ENCODE assay signal across 8 cellular contexts in the genomic region with DNA sequence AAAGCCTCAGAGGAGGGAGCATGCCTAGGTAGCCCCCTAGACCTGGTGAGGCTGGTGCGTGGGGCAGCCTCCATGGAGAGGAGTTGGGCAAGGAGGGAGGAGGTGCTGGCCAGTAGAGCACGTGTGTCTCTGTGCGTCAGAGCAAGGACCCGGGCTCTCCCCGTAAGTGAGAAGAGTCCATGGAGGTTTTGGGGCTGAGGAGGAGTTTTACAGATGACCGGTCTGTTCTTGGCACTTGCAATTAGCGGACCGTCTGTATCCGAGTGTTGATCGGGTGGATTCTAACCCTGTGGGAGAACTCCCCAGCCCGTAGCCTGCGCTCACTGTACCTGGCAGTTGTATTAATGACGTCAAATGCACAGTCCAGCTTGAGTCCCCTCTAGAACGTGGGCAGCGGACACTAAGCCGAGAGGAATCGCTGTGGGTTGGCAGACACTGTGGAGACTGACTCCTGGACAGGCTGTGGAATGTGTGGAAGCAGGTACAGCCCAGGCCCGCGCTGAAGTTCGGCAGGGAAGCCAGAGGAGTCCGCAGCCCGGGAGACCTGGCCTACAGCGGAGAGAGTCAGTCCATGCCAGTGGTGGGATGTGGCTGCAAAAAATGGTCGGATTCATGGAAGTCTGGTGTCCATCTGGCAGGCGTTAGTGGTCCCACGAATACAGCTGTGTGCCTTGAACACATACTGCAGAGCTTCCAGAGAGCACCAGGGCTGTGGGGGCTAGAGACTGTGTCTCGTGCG. TPM values are rescaled to one million over a fixed set of nuclear protein-coding genes. Genes with fewer than 3 reads are reported as not detected.
DNase-seq lines count a peak whose midpoint lies in the region; ATAC-seq, FAIRE-seq and TF ChIP-seq lines count a peak whose summit lies in the region.
"Not testable (repeated sequence)": the region's sequence is repeated elsewhere in the genome, so short reads cannot be mapped to it uniquely, and the experiment has no call there.

No MANE protein-coding gene starts in this region.

- FAIRE-seq in HepG2 (lab: Jason Lieb, UNC) = not testable (repeated sequence)

- not testable (repeated sequence) for TF ChIP-seq CTCF in GM23338 (conservative IDR thresholded peaks at IDR 0.05; ENCODE audit: low read depth in 2 of 2); VCaP (conservative IDR thresholded peaks at IDR 0.05); heart right ventricle (IDR thresholded peaks at IDR 0.05); HepG2 (CRISPR knock-in tag; IDR thresholded peaks at IDR 0.05); neural progenitor cell (IDR thresholded peaks at IDR 0.05); psoas muscle (IDR thresholded peaks at IDR 0.05); type B pancreatic cell (conservative IDR thresholded peaks at IDR 0.05)

- H3F3A ChIP-seq in GM23338 (replicated peaks; ENCODE audit: low read depth); neural progenitor cell (ENCODE audit: low read depth): not testable (repeated sequence)

- H3K4me3 Mint-ChIP-seq in GM23338, neural progenitor cell, type B pancreatic cell: not testable (repeated sequence)

- WGBS in heart right ventricle, 2 donors = 80 to 83% methylated on average over 19 to 20 of the region's 28 CpGs
- 96% methylated on average over 15 of the region's 28 CpGs for WGBS in HepG2 (ENCODE audit: low lambda C conversion rate)
- WGBS in psoas muscle, 3 donors = 81 to 86% (median 83%) methylated on average over 15 to 20 of the region's 28 CpGs

- H3K4me3 ChIP-seq in GM23338; heart right ventricle; HepG2 (replicated peaks in 1 of 3; ENCODE audit: insufficient read depth in 1 of 3, low read depth in 2 of 3, low read length in 3 of 3); neural progenitor cell; psoas muscle: not testable (repeated sequence)

- H3K9me3 Mint-ChIP-seq in GM23338, neural progenitor cell, type B pancreatic cell: not testable (repeated sequence)

- H3K9ac ChIP-seq in HepG2 (ENCODE audit: insufficient read depth, low read depth, low read length); neural progenitor cell: not testable (repeated sequence)

- peak; percentile 28; the same call in 2 of the 3 replicates for ATAC-seq in GM23338
- ATAC-seq in esophagus mucosa = peak; percentile 24
- ATAC-seq in heart right ventricle = peak; percentile 34 to 70 (median 51)
- ATAC-seq in HepG2 = peak; percentile 23; the same call in 1 of the 3 replicates
- peak in 3 of 4 donors; percentile 29 to 45 (median 35) for ATAC-seq in psoas muscle

- not testable (repeated sequence) for H3K4me2 ChIP-seq in GM23338; HepG2 (ENCODE audit: low read depth, low read length); neural progenitor cell

- DNase-seq in GM23338 (ENCODE audit: low spot score); heart right ventricle; HepG2 (ENCODE audit: low spot score); neural progenitor cell (ENCODE audit: low spot score); psoas muscle; type B pancreatic cell (ENCODE audit: extremely low spot score, unreplicated experiment): not testable (repeated sequence)

- TF ChIP-seq EP300 in HepG2 (IDR thresholded peaks at IDR 0.05; ENCODE audit: low read depth in 2 of 2, low read length in 2 of 2); HepG2 (CRISPR knock-in tag; IDR thresholded peaks at IDR 0.05; ENCODE audit: borderline replicate concordance): not testable (repeated sequence)

- CTCF ChIA-PET in HepG2 (lab: Yijun Ruan, JAX; ENCODE audit: low intra/inter-chr PET ratio, low total read pairs) = not testable (repeated sequence)

- TF ChIP-seq RAD21 in HepG2 (CRISPR knock-in tag; IDR thresholded peaks at IDR 0.05) = not testable (repeated sequence)

- not testable (repeated sequence) for H3K27ac Mint-ChIP-seq in GM23338
- H3K27ac Mint-ChIP-seq in neural progenitor cell = peak overlapping the region; percentile 86
- peak overlapping the region; percentile 29 for H3K27ac Mint-ChIP-seq in type B pancreatic cell

- not testable (repeated sequence) for H3K36me3 Mint-ChIP-seq in GM23338 (ENCODE audit: low read depth); neural progenitor cell
- H3K36me3 Mint-ChIP-seq in type B pancreatic cell = peaks cover 16% of the 10 kb centered on the region

- H3K9me3 ChIP-seq in heart right ventricle; HepG2 (ENCODE audit: low read length); neural progenitor cell (ENCODE audit: low read depth); psoas muscle: not testable (repeated sequence)

- H3K27me3 ChIP-seq in GM23338 (ENCODE audit: insufficient read depth); heart right ventricle; HepG2 (ENCODE audit: control insufficient read depth in 1 of 2, insufficient read depth in 2 of 2, low read length in 2 of 2); neural progenitor cell; psoas muscle (ENCODE audit: insufficient read depth in 3 of 3, low read length in 2 of 3): not testable (repeated sequence)

- not testable (repeated sequence) for H3K36me3 ChIP-seq in GM23338 (ENCODE audit: insufficient read depth); heart right ventricle; HepG2 (replicated peaks in 1 of 2; ENCODE audit: control insufficient read depth in 1 of 2, insufficient read depth in 2 of 2, low read length in 2 of 2); neural progenitor cell; psoas muscle (ENCODE audit: insufficient read depth in 1 of 2, low read depth in 1 of 2)

- BruUV-seq in HepG2 (replicated peaks; lab: Mats Ljungman, UMichigan) = not testable (repeated sequence)

- H3K9me2 ChIP-seq in GM23338 (ENCODE audit: insufficient read depth) = not testable (repeated sequence)

- peaks cover 13% of the 10 kb centered on the region for H3K4me1 Mint-ChIP-seq in GM23338
- H3K4me1 Mint-ChIP-seq in neural progenitor cell = not testable (repeated sequence)
- H3K4me1 Mint-ChIP-seq in type B pancreatic cell (ENCODE audit: unreplicated experiment) = peaks cover 12% of the 10 kb centered on the region

- in situ Hi-C loops in HepG2 (cut with HindIII; ENCODE audit: extremely low pct_ligation_motif_present, low pct_unique_long_range_greater_than_20kb) = not testable (repeated sequence)

- POLR2A ChIA-PET in HepG2 (lab: Yijun Ruan, JAX) = interaction anchor here (0.6 kb wide), 1 partner anchor 66 kb away, joined by 3 read pairs; no protein-coding TSS in a partner anchor

- H3K79me2 ChIP-seq in GM23338 (replicated peaks; ENCODE audit: insufficient read depth) (peaks cover 64% of the 10 kb centered on the region), HepG2 (ENCODE audit: insufficient read depth, low read length) (peaks cover 15% of the 10 kb centered on the region), neural progenitor cell (ENCODE audit: low read depth) (peaks cover 37% of the 10 kb centered on the region)

- H3K27ac ChIP-seq in GM23338 (ENCODE audit: low read depth); HepG2 (ENCODE audit: extremely low read length, insufficient read depth, low read length); neural progenitor cell; psoas muscle: not testable (repeated sequence)
- peak overlapping the region; percentile 69; the same call in 1 of the 2 replicates for H3K27ac ChIP-seq in VCaP
- H3K27ac ChIP-seq in heart right ventricle = peak overlapping the region in 6 of 10 donors; percentile 14 to 65 (median 42)

- not testable (repeated sequence) for H2AFZ ChIP-seq in GM23338; HepG2 (ENCODE audit: low read length); neural progenitor cell (replicated peaks)

- H3K27me3 Mint-ChIP-seq in GM23338 (ENCODE audit: insufficient read depth, low read depth, poor library complexity); neural progenitor cell (ENCODE audit: insufficient read depth, low read depth); type B pancreatic cell: not testable (repeated sequence)

- intact Hi-C loops in heart right ventricle (cut with DNase I); HepG2 (cut with micrococcal nuclease; ENCODE audit: unreplicated experiment); psoas muscle (cut with DNase I): not testable (repeated sequence)

- H4K20me1 ChIP-seq in GM23338 (replicated peaks; ENCODE audit: insufficient read depth) = peaks cover 13% of the 10 kb centered on the region
- not testable (repeated sequence) for H4K20me1 ChIP-seq in HepG2 (ENCODE audit: insufficient read depth, low read length); neural progenitor cell (ENCODE audit: low read depth)

- not testable (repeated sequence) for TF ChIP-seq POLR2A in HepG2 (IDR thresholded peaks at IDR 0.05; ENCODE audit: insufficient read depth in 1 of 2, low read depth in 2 of 2, low read length in 2 of 2)

- not testable (repeated sequence) for H3K4me1 ChIP-seq in GM23338 (ENCODE audit: insufficient read depth); HepG2 (ENCODE audit: insufficient read depth, low read length); neural progenitor cell; psoas muscle
- peaks cover 4 to 63% (median 22%) of the 10 kb centered on the region in 9 donors for H3K4me1 ChIP-seq in heart right ventricle

RNA-seq across cellular contexts. Expression of gene ST3GAL4, which starts 19.2 kb away (rescaled TPM):
- 16.6 and 28.0 TPM in 2 replicates for total RNA-seq in GM23338 (2014; rRNA removed; shearing (Covaris generic))
- polyA plus RNA-seq in GM23338 (2016; fragmentation: Nextera tagmentation; extraction: Ambion mirVana) (10.1 and 10.8 TPM in 2 replicates), heart right ventricle (10 to 100 TPM; 96.2 to 98.2 TPM), HepG2 (2011; rRNA removed) (9.1 and 12.5 TPM in 2 replicates), psoas muscle (1 to 10 TPM; 3.5 to 4.7 (median 3.6) TPM)
- total RNA-seq in esophagus mucosa (54.2 TPM), heart right ventricle (10 to 100 TPM; 24.8 to 51.0 (median 43.4) TPM), HepG2 (2016; rRNA removed; fragmentation: Illumina TruSeq; extraction: Trizol) (7.4 and 13.3 TPM in 2 replicates), neural progenitor cell (ENCODE audit: low replicate concordance) (13.0 and 17.9 TPM in 2 replicates), psoas muscle (1 to 10 TPM; 4.1 to 9.3 (median 6.3) TPM), type B pancreatic cell (ENCODE audit: low replicate concordance) (18.6 and 19.1 TPM in 2 replicates)
- total RNA-seq in HepG2 (2016; cell fraction: cytosol; rRNA removed; fragmentation: Illumina TruSeq; extraction: Trizol; ENCODE audit: low read depth) = 26.0 and 28.4 TPM in 2 replicates
- 6.5 and 14.0 TPM in 2 replicates for total RNA-seq in HepG2 (2016; cell fraction: insoluble cytoplasmic fraction; rRNA removed; fragmentation: Illumina TruSeq; extraction: Trizol)
- total RNA-seq in HepG2 (2016; cell fraction: membrane; rRNA removed; fragmentation: Illumina TruSeq; extraction: Trizol) = 29.9 and 31.6 TPM in 2 replicates
- total RNA-seq in HepG2 (2016; cell fraction: nucleus; rRNA removed; fragmentation: Illumina TruSeq; extraction: Trizol) = 10.2 and 12.2 TPM in 2 replicates
- 8.8 and 9.2 TPM in 2 replicates for polyA plus RNA-seq in HepG2 (2011; cell fraction: cytosol; rRNA removed)
- 15.0 and 15.5 TPM in 2 replicates for polyA plus RNA-seq in HepG2 (2011; cell fraction: nucleus; rRNA removed)
- 7.8 and 8.2 TPM in 2 replicates for polyA plus RNA-seq in HepG2 (2012)
- 22.6 and 26.2 TPM in 2 replicates for polyA plus RNA-seq in HepG2 (2016; cell fraction: cytosol; fragmentation: Illumina TruSeq; extraction: Trizol; ENCODE audit: low read depth)
- polyA plus RNA-seq in HepG2 (2016; cell fraction: insoluble cytoplasmic fraction; fragmentation: Illumina TruSeq; extraction: Trizol; ENCODE audit: low read depth) = 7.6 and 9.2 TPM in 2 replicates
- polyA plus RNA-seq in HepG2 (2016; cell fraction: membrane; fragmentation: Illumina TruSeq; extraction: Trizol; ENCODE audit: low read depth) = 26.9 and 30.2 TPM in 2 replicates
- polyA plus RNA-seq in HepG2 (2016; cell fraction: nucleus; fragmentation: Illumina TruSeq; extraction: Trizol; ENCODE audit: insufficient read depth, low read depth) = 24.7 and 27.7 TPM in 2 replicates
- polyA minus RNA-seq in HepG2 (2011; rRNA and poly(A)+ RNA removed; ENCODE audit: low replicate concordance) = 17.0 and 116 TPM in 2 replicates
- polyA minus RNA-seq in HepG2 (2011; cell fraction: cytosol; rRNA and poly(A)+ RNA removed) = 3.8 and 4.3 TPM in 2 replicates
- 5.8 and 7.1 TPM in 2 replicates for polyA minus RNA-seq in HepG2 (2011; cell fraction: nucleus; rRNA and poly(A)+ RNA removed)
